In genomic region chr3:59981377-59981776, GRCh38 we compare ENCODE assay signal across 25 cellular contexts.
A peak's percentile ranks its signal among the peaks of the same experiment; 100 is the strongest.
DNase-seq lines count a peak whose midpoint lies in the region; ATAC-seq and TF ChIP-seq lines count a peak whose summit lies in the region.
"Had no signal": no experiment of that assay in that cellular context is flagged by ENCODE, and none has a peak within 500 bp of the region (broad histone marks: within the 10 kb centered on the region; RNA-seq: fewer than 3 reads in every experiment).

No MANE protein-coding gene starts in this region.

- H2AFZ ChIP-seq in parathyroid adenoma, result no peak overlapping the region

- H3K4me1 Mint-ChIP-seq in activated CD4-positive, alpha-beta T cell treated with anti-CD3 and anti-CD28 coated beads for 36 hours, result peaks cover 61% of the 10 kb centered on the region
- H3K4me1 Mint-ChIP-seq in T-helper 1 cell treated with Interleukin-12 subunit alpha and Interleukin-12 subunit beta and Interleukin-4 antibody, amounts not matched to agents 30 μg/mL and 1 μg/mL, for 36 hours (ENCODE audit: low read depth), result peaks cover 35% of the 10 kb centered on the region

- no peaks in the 10 kb centered on the region for H3K9me3 ChIP-seq in right atrium auricular region
- no peaks in the 10 kb centered on the region for H3K9me3 ChIP-seq in parathyroid adenoma (ENCODE audit: control insufficient read depth, low read length)
- H3K9me3 ChIP-seq: Caco-2, transverse colon had no signal

- H3K36me3 ChIP-seq in right atrium auricular region (no peaks in the 10 kb centered on the region), parathyroid adenoma (ENCODE audit: control insufficient read depth, insufficient read depth, low read length) (no peaks in the 10 kb centered on the region)
- H3K36me3 ChIP-seq: transverse colon had no signal

- TF ChIP-seq CTCF in right atrium auricular region (IDR thresholded peaks at IDR 0.05) (no peak), parathyroid adenoma (IDR thresholded peaks at IDR 0.05) (no peak)

- H3K4me2 ChIP-seq in parathyroid adenoma (ENCODE audit: low read length), result peak overlapping the region; percentile 9

- H3K27me3 Mint-ChIP-seq in activated CD4-positive, alpha-beta T cell treated with anti-CD3 and anti-CD28 coated beads for 36 hours, result no peaks in the 10 kb centered on the region
- H3K27me3 Mint-ChIP-seq in T-helper 1 cell treated with Interleukin-12 subunit alpha and Interleukin-12 subunit beta and Interleukin-4 antibody, amounts not matched to agents 30 μg/mL and 1 μg/mL, for 36 hours (ENCODE audit: low read depth), result no peaks in the 10 kb centered on the region
- H3K27me3 Mint-ChIP-seq: activated CD8-positive, alpha-beta memory T cell treated with anti-CD3 and anti-CD28 coated beads, Interleukin-2, amount 10 ng/mL, durations not matched to agents 7 days and 5 days; naive B cell had no signal

- intact Hi-C loops in activated CD4-positive, alpha-beta T cell treated with anti-CD3 and anti-CD28 coated beads for 36 hours (cut with DNase I, micrococcal nuclease), result loop anchor here in 1 of 2 experiments (10.0 kb wide), 1 partner anchor 1273 kb away; the partner anchor contains the start of gene FHIT
- intact Hi-C loops in Right ventricle myocardium inferior (cut with DNase I), result no loop called here

- H3K27ac Mint-ChIP-seq in activated CD4-positive, alpha-beta T cell treated with anti-CD3 and anti-CD28 coated beads for 36 hours, result peak overlapping the region; percentile 66
- H3K27ac Mint-ChIP-seq in T-helper 1 cell treated with Interleukin-12 subunit alpha and Interleukin-12 subunit beta and Interleukin-4 antibody, amounts not matched to agents 30 μg/mL and 1 μg/mL, for 36 hours, result peak overlapping the region; percentile 17
- H3K27ac Mint-ChIP-seq: activated CD8-positive, alpha-beta memory T cell treated with anti-CD3 and anti-CD28 coated beads, Interleukin-2, amount 10 ng/mL, durations not matched to agents 7 days and 5 days had no signal

- no peaks in the 10 kb centered on the region for H3K79me2 ChIP-seq in parathyroid adenoma

- H3K4me3 ChIP-seq in right atrium auricular region (no peak overlapping the region), parathyroid adenoma (ENCODE audit: low read depth, low read length) (no peak overlapping the region)
- H3K4me3 ChIP-seq: transverse colon had no signal

- H3K4me1 ChIP-seq in right atrium auricular region (no peaks in the 10 kb centered on the region), parathyroid adenoma (no peaks in the 10 kb centered on the region)
- H3K4me1 ChIP-seq: Caco-2, transverse colon had no signal

- no peak overlapping the region for H3K9ac ChIP-seq in parathyroid adenoma

- no peak overlapping the region for H3K4me3 Mint-ChIP-seq in activated CD4-positive, alpha-beta T cell treated with anti-CD3 and anti-CD28 coated beads for 36 hours
- no peak overlapping the region for H3K4me3 Mint-ChIP-seq in T-helper 1 cell treated with Interleukin-12 subunit alpha and Interleukin-12 subunit beta and Interleukin-4 antibody, amounts not matched to agents 30 μg/mL and 1 μg/mL, for 36 hours
- H3K4me3 Mint-ChIP-seq: activated CD8-positive, alpha-beta memory T cell treated with anti-CD3 and anti-CD28 coated beads, Interleukin-2, amount 10 ng/mL, durations not matched to agents 7 days and 5 days; naive B cell had no signal

- H3K36me3 Mint-ChIP-seq in activated CD4-positive, alpha-beta T cell treated with anti-CD3 and anti-CD28 coated beads for 36 hours (ENCODE audit: low read depth), result peaks cover 27% of the 10 kb centered on the region
- peaks cover 27% of the 10 kb centered on the region for H3K36me3 Mint-ChIP-seq in T-helper 1 cell treated with Interleukin-12 subunit alpha and Interleukin-12 subunit beta and Interleukin-4 antibody, amounts not matched to agents 30 μg/mL and 1 μg/mL, for 36 hours (ENCODE audit: low read depth)
- H3K36me3 Mint-ChIP-seq: activated CD8-positive, alpha-beta memory T cell treated with anti-CD3 and anti-CD28 coated beads, Interleukin-2, amount 10 ng/mL, durations not matched to agents 7 days and 5 days had no signal

- no peak for ATAC-seq in activated CD4-positive, alpha-beta T cell treated with anti-CD3 and anti-CD28 coated beads for 36 hours
- ATAC-seq in Right ventricle myocardium inferior, result no peak
- ATAC-seq: activated CD4-positive, CD25-positive, alpha-beta regulatory T cell treated with anti-CD3 and anti-CD28 coated beads, Interleukin-2, amount 50 U/mL, for 24 hours; activated CD8-positive, alpha-beta memory T cell treated with anti-CD3 and anti-CD28 coated beads, Interleukin-2, amount 10 ng/mL, durations not matched to agents 7 days and 5 days; left ventricle myocardium superior; Panc1 had no signal

- H3K27ac ChIP-seq in right atrium auricular region (no peak overlapping the region), parathyroid adenoma (no peak overlapping the region)
- H3K27ac ChIP-seq: transverse colon had no signal

- peaks cover 14% of the 10 kb centered on the region for H3K9me3 Mint-ChIP-seq in activated CD4-positive, alpha-beta T cell treated with anti-CD3 and anti-CD28 coated beads for 36 hours (ENCODE audit: low read depth)
- H3K9me3 Mint-ChIP-seq in T-helper 1 cell treated with Interleukin-12 subunit alpha and Interleukin-12 subunit beta and Interleukin-4 antibody, amounts not matched to agents 30 μg/mL and 1 μg/mL, for 36 hours, result peaks cover 3% of the 10 kb centered on the region

- no peaks in the 10 kb centered on the region for H3K27me3 ChIP-seq in right atrium auricular region
- H3K27me3 ChIP-seq in parathyroid adenoma (ENCODE audit: control insufficient read depth, insufficient read depth, low read length), result no peaks in the 10 kb centered on the region
- H3K27me3 ChIP-seq: transverse colon had no signal

- CTCF ChIA-PET in activated CD4-positive, alpha-beta T cell treated with anti-CD3 and anti-CD28 coated beads for 36 hours (lab: Charles Lee), result interaction anchor here (1.2 to 1.5 kb wide), 3 partner anchors 32 to 124 kb away, joined by 3 to 4 read pairs (median 3); no protein-coding TSS in a partner anchor

- POLR2A ChIA-PET in activated CD4-positive, alpha-beta T cell treated with anti-CD3 and anti-CD28 coated beads for 36 hours (lab: Charles Lee), result no interaction called here

- no peak for DNase-seq in activated CD4-positive, alpha-beta T cell treated with anti-CD3 and anti-CD28 coated beads for 36 hours
- DNase-seq in activated CD4-positive, alpha-beta T cell treated with anti-CD3 and anti-CD28 coated beads for 1 hour, result no peak
- DNase-seq in Right ventricle myocardium inferior (ENCODE audit: missing footprints) (peak; percentile 57), right atrium auricular region (ENCODE audit: low spot score) (no peak), GDM1 (lab: John Stamatoyannopoulos, UW) (no peak), C1 segment of cervical spinal cord (lab: John Stamatoyannopoulos, UW) (no peak)
- DNase-seq: activated CD8-positive, alpha-beta memory T cell treated with anti-CD3 and anti-CD28 coated beads, Interleukin-2, amount 10 ng/mL, durations not matched to agents 7 days and 5 days; activated gamma-delta T cell treated with Interleukin-2 at 50 U/mL for 16 hours; AML-193; anterior cingulate cortex; Caco-2; effector CD8-positive, alpha-beta T cell; erythroblast; GF-D8; left ventricle myocardium superior; naive B cell; NCI-H187 treated with DMSO at 0.1 percent for 48 hours; NCI-H526 treated with DMSO at 0.1 percent for 48 hours; SHP77 treated with DMSO at 0.1 percent for 48 hours; stimulated activated CD8-positive, alpha-beta memory T cell treated with anti-CD3 and anti-CD28 coated beads, Interleukin-4, amount 100 ng/mL, for 48 hours; transverse colon had no signal
